In genomic region chr9:125189011-125189360, GRCh38 we compare ENCODE assay signal across 8 cellular contexts. TPM values are rescaled to one million over a fixed set of nuclear protein-coding genes. Genes with fewer than 3 reads are reported as not detected.
DNase-seq lines count a peak whose midpoint lies in the region; TF ChIP-seq lines count a peak whose summit lies in the region.

No MANE protein-coding gene starts in this region.

- H3K9me3 ChIP-seq in H9 (ENCODE audit: control insufficient read depth, low read depth, low read length) (no peaks in the 10 kb centered on the region), iPS-18c (ENCODE audit: control insufficient read depth, insufficient read depth, low read length) (no peaks in the 10 kb centered on the region)

- no peak overlapping the region for H3T11ph ChIP-seq in H9 (ENCODE audit: low read length)

- no peak overlapping the region for H4K91ac ChIP-seq in H9 (ENCODE audit: insufficient read length, low read depth, low read length)

- H2BK15ac ChIP-seq in H9 (ENCODE audit: low read depth, low read length): no peak overlapping the region

- no peak overlapping the region for H2BK120ac ChIP-seq in H9 (ENCODE audit: low read depth, low read length, poor library complexity, severe bottlenecking)

- no peak overlapping the region for H3K14ac ChIP-seq in H9 (ENCODE audit: insufficient read depth, low read length)

- no peak overlapping the region for H3K27ac Mint-ChIP-seq in H9

- H2BK5ac ChIP-seq in H9 (ENCODE audit: insufficient read length, low read length): no peak overlapping the region

- no peak overlapping the region for H2BK20ac ChIP-seq in H9 (ENCODE audit: low read depth, low read length, poor library complexity, severe bottlenecking)

- no peaks in the 10 kb centered on the region for H3K4me1 ChIP-seq in H9 (ENCODE audit: insufficient read depth, low read length)

- H4K5ac ChIP-seq in H9 (ENCODE audit: insufficient read length, low read depth, low read length): no peak overlapping the region

- H3K9me3 Mint-ChIP-seq in H9: no peaks in the 10 kb centered on the region

- peaks cover 16% of the 10 kb centered on the region; the same call in 1 of the 2 replicates for H3K79me2 ChIP-seq in H9 (ENCODE audit: insufficient read depth, low read length)

- H2BK12ac ChIP-seq in H9 (ENCODE audit: insufficient read length, low read depth, low read length): no peak overlapping the region

- H3K56ac ChIP-seq in H9 (ENCODE audit: insufficient read length, low read depth, low read length): no peak overlapping the region

- H3K4me1 Mint-ChIP-seq in H9: peaks cover 5 to 17% of the 10 kb centered on the region in 2 experiments

- H3K4me3 ChIP-seq in iPS-18c (ENCODE audit: insufficient read depth, low read depth, low read length): peak overlapping the region; percentile 96

- WGBS in H9 (ENCODE audit: extremely low coverage, insufficient read length, low lambda C conversion rate): no CpG with 5 or more reads among the region's 26 CpGs
- WGBS in adipose tissue, 3 donors: 0 to 1% (median 0%) methylated on average over 23 to 26 of the region's 26 CpGs

- H2AK5ac ChIP-seq in H9 (ENCODE audit: insufficient read length, low read length): no peak overlapping the region

- H3K36me3 Mint-ChIP-seq in H9 (ENCODE audit: insufficient read depth in 1 of 3, low read depth in 3 of 3): peaks cover 0 to 2% (median 2%) of the 10 kb centered on the region in 3 experiments; a peak in 4 of 7 replicates

- peak overlapping the region; percentile 86 for H3K4me2 ChIP-seq in H9 (ENCODE audit: insufficient read depth, insufficient read length, low read length)

- peak overlapping the region; percentile 85 for H3K9ac ChIP-seq in H9 (ENCODE audit: extremely low read depth, insufficient read length, low read length)

- DNase-seq in Daoy (ENCODE audit: low read depth) (peak; percentile 24), H9 (peak; percentile 32), NCI-H2227 (lab: John Stamatoyannopoulos, UW; ENCODE audit: unreplicated experiment) (peak; percentile 23), NCI-H128 (lab: John Stamatoyannopoulos, UW; ENCODE audit: unreplicated experiment) (no peak), Ammon's horn (ENCODE audit: low spot score) (no peak)
- peak; percentile 25 for DNase-seq in stimulated activated CD4-positive, alpha-beta T cell treated with anti-CD3 and anti-CD28 coated beads, Interleukin-12 subunit alpha, Interleukin-12 subunit beta, amount 100 ng/mL, for 4 hours

- H3K23ac ChIP-seq in H9 (ENCODE audit: insufficient read length, low read depth, low read length): no peak overlapping the region

- peaks cover 8% of the 10 kb centered on the region for H3K23me2 ChIP-seq in H9 (ENCODE audit: insufficient read length, low read depth, low read length, poor library complexity, severe bottlenecking)

- H3K18ac ChIP-seq in H9 (ENCODE audit: insufficient read length, low read depth, low read length): no peak overlapping the region

- H3K4me3 Mint-ChIP-seq in H9: peak overlapping the region; percentile 93 to 97

- no peak overlapping the region for H3K4ac ChIP-seq in H9 (ENCODE audit: low read depth, low read length)

- H4K20me1 ChIP-seq in H9 (ENCODE audit: control insufficient read depth, insufficient read depth, insufficient read length): no peaks in the 10 kb centered on the region

- H4K8ac ChIP-seq in H9 (replicated peaks; ENCODE audit: insufficient read length, low read depth, low read length): no peak overlapping the region

- no peaks in the 10 kb centered on the region for H3K27me3 ChIP-seq in H9 (ENCODE audit: insufficient read depth, low read length)

- no peaks in the 10 kb centered on the region for H3K79me1 ChIP-seq in H9 (ENCODE audit: insufficient read depth, low read depth, low read length, poor library complexity, severe bottlenecking)

- H3K27ac ChIP-seq in H9 (ENCODE audit: insufficient read length, low read depth, low read length) (no peak overlapping the region), adipose tissue (ENCODE audit: low read depth, low read length) (peak overlapping the region; percentile 83)

- TF ChIP-seq CTCF in H9 (conservative IDR thresholded peaks at IDR 0.05): no peak

- H3K27me3 Mint-ChIP-seq in H9 (ENCODE audit: low read depth): no peaks in the 10 kb centered on the region

- H2AFZ ChIP-seq in H9 (ENCODE audit: low read length): no peak overlapping the region

RNA-seq across cellular contexts. Expression of gene PPP6C, which starts 0.6 kb away (rescaled TPM):
- total RNA-seq in Daoy (2014; rRNA removed; shearing (Covaris generic)): 59.9 and 67.7 TPM in 2 replicates
- total RNA-seq in H9 (2021): 48.0 and 53.3 TPM in 2 replicates
- polyA plus RNA-seq in adipose tissue: 10 to 100 TPM; 15.1 to 29.0 (median 23.8) TPM

RNA-seq across cellular contexts. Expression of gene RABEPK, which starts 11.4 kb away (rescaled TPM):
- total RNA-seq in Daoy (2014; rRNA removed; shearing (Covaris generic)): 38.0 and 49.0 TPM in 2 replicates
- total RNA-seq in H9 (2021): 21.8 and 24.4 TPM in 2 replicates
- 10 to 100 TPM; 13.7 to 22.5 (median 20.4) TPM for polyA plus RNA-seq in adipose tissue

RNA-seq across cellular contexts. Expression of gene SCAI, which starts 45.7 kb away (rescaled TPM):
- total RNA-seq in Daoy (2014; rRNA removed; shearing (Covaris generic)): 4.9 and 10.8 TPM in 2 replicates
- total RNA-seq in H9 (2021): 14.1 and 15.5 TPM in 2 replicates
- 1 to 10 TPM in 1 of 3 donors, under 1 TPM in 2; 0.79 to 2.0 (median 0.84) TPM for polyA plus RNA-seq in adipose tissue

RNA-seq across cellular contexts. Expression of gene HSPA5, which starts 52.2 kb away (rescaled TPM):
- 50.3 and 56.3 TPM in 2 replicates for total RNA-seq in Daoy (2014; rRNA removed; shearing (Covaris generic))
- total RNA-seq in H9 (2021): 240 and 244 TPM in 2 replicates
- 100 to 1,000 TPM in 2 of 3 donors, 10 to 100 TPM in 1; 57.2 to 163 (median 157) TPM for polyA plus RNA-seq in adipose tissue

Comparison
In these comparisons a context has a peak if more than half of its experiments do, and no peak if none do; other contexts are left out.
1. DNase-seq: peak in Daoy (single experiment), H9 (single experiment), NCI-H2227 (single experiment) and stimulated activated CD4-positive, alpha-beta T cell treated with anti-CD3 and anti-CD28 coated beads, Interleukin-12 subunit alpha, Interleukin-12 subunit beta, amount 100 ng/mL, for 4 hours (single experiment); none in NCI-H128 (single experiment) and Ammon's horn (single experiment).